In genomic region chr17:17235212-17236174, GRCh38 we compare ENCODE assay signal across 7 cellular contexts. TPM values are rescaled to one million over a fixed set of nuclear protein-coding genes. Genes with fewer than 3 reads are reported as not detected.
DNase-seq lines count a peak whose midpoint lies in the region; ATAC-seq, FAIRE-seq and TF ChIP-seq lines count a peak whose summit lies in the region.

No MANE protein-coding gene starts in this region.

- H2AFZ ChIP-seq in PC-3 (ENCODE audit: low read length), result peak overlapping the region; percentile 1; the same call in 1 of the 2 replicates

- peaks cover 24% of the 10 kb centered on the region for H3K36me3 Mint-ChIP-seq in endodermal cell (ENCODE audit: low read depth)
- H3K36me3 Mint-ChIP-seq in nephron progenitor cell (ENCODE audit: low read depth), result peaks cover 9% of the 10 kb centered on the region

- CTCF ChIA-PET in PC-3 (lab: Charles Lee), result no interaction called here

- H3K27me3 Mint-ChIP-seq in endodermal cell (ENCODE audit: insufficient read depth) (no peaks in the 10 kb centered on the region), nephron progenitor cell (ENCODE audit: low read depth, poor library complexity) (peaks cover 6% of the 10 kb centered on the region)

- peak; percentile 24 for FAIRE-seq in GM12892 (lab: Jason Lieb, UNC)

- H3K79me2 ChIP-seq in PC-3 (ENCODE audit: low read length), result peaks cover 48% of the 10 kb centered on the region

- H3K4me1 Mint-ChIP-seq in endodermal cell (peaks cover 14% of the 10 kb centered on the region), nephron progenitor cell (peaks cover 39% of the 10 kb centered on the region)

- POLR2A ChIA-PET in PC-3 (lab: Charles Lee; ENCODE audit: unreplicated experiment), result interaction anchor here (0.6 kb wide), 2 partner anchors 11 to 46 kb away, joined by 3 to 7 read pairs; partner anchors contain the start of gene COPS3

- BruUV-seq in PC-3 (replicated peaks; lab: Mats Ljungman, UMichigan), result no TSS peak

- H3K27me3 ChIP-seq in PC-3 (ENCODE audit: low read length) (no peaks in the 10 kb centered on the region), endodermal cell (ENCODE audit: control insufficient read depth, insufficient read depth, low read length, poor library complexity, severe bottlenecking) (no peaks in the 10 kb centered on the region)

- H3K4me1 ChIP-seq in PC-3 (ENCODE audit: insufficient read depth, low read length) (peaks cover 11% of the 10 kb centered on the region), endodermal cell (ENCODE audit: control insufficient read depth, insufficient read depth, low read length) (no peaks in the 10 kb centered on the region)

- H3K4me2 ChIP-seq in PC-3 (ENCODE audit: low read length), result peak overlapping the region; percentile 97

- no peak for TF ChIP-seq CTCF in PC-3 (conservative IDR thresholded peaks at IDR 0.05; ENCODE audit: low read depth, low read length)
- no peak for TF ChIP-seq CTCF in endodermal cell (conservative IDR thresholded peaks at IDR 0.05)
- TF ChIP-seq CTCF in nephron progenitor cell (IDR thresholded peaks at IDR 0.05), result no peak

- peak; percentile 20 for ATAC-seq in PC-3
- no peak for ATAC-seq in HG03342 (IDR thresholded peaks at IDR 0.05; ENCODE audit: unreplicated experiment)

- H3K27ac Mint-ChIP-seq in endodermal cell (no peak overlapping the region), nephron progenitor cell (peak overlapping the region; percentile 76)

- DNase-seq in GM12892 (ENCODE audit: insufficient read length), result no peak
- DNase-seq in PC-3, result peak; percentile 65
- no peak for DNase-seq in endodermal cell
- DNase-seq in nephron progenitor cell, result no peak
- DNase-seq in stimulated activated naive CD4-positive, alpha-beta T cell treated with Interleukin-2 at 50 U/mL for 16 hours (lab: John Stamatoyannopoulos, UW), result no peak
- no peak for DNase-seq in SW 1271 (lab: John Stamatoyannopoulos, UW)

- H3K9me3 ChIP-seq in PC-3 (ENCODE audit: low read length) (no peaks in the 10 kb centered on the region), endodermal cell (ENCODE audit: control insufficient read depth, low read length) (no peaks in the 10 kb centered on the region)

- H3K9me2 ChIP-seq in PC-3 (replicated peaks; ENCODE audit: low read length), result no peaks in the 10 kb centered on the region

- no peak for TF ChIP-seq POLR2A in GM12892 (IDR thresholded peaks at IDR 0.05; ENCODE audit: low read depth, low read length)

- peaks cover 8% of the 10 kb centered on the region; the same call in 1 of the 2 replicates for H4K20me1 ChIP-seq in PC-3 (ENCODE audit: low read length)

- H3K27ac ChIP-seq in PC-3 (ENCODE audit: low read length) (0 out of 2 replicates have a peak overlapping the region, but pooled peaks have one; percentile 0), endodermal cell (ENCODE audit: low read depth, low read length) (no peak overlapping the region)

- WGBS in endodermal cell (ENCODE audit: insufficient coverage in 1 of 2, insufficient read length in 1 of 2), 2 experiments, result 84 to 85% methylated on average over 15 to 19 of the region's 19 CpGs

- H3F3A ChIP-seq in PC-3 (ENCODE audit: low read length, unreplicated experiment), result no peaks in the 10 kb centered on the region

- H3K4me3 ChIP-seq in PC-3 (ENCODE audit: low read length) (peak overlapping the region; percentile 93), endodermal cell (ENCODE audit: low read length) (peak overlapping the region; percentile 92)

- peak overlapping the region; percentile 12; the same call in 1 of the 2 replicates for H3K9ac ChIP-seq in PC-3 (ENCODE audit: low read length)
- peak overlapping the region; percentile 100 for H3K9ac ChIP-seq in endodermal cell (ENCODE audit: extremely low read depth, low read length, poor library complexity, severe bottlenecking)

- intact Hi-C loops in PC-3 (cut with micrococcal nuclease), result loop anchor here (2.0 to 5.0 kb wide), 2 partner anchors 47 to 85 kb away; partner anchors contain the start of gene COPS3

- H3K36me3 ChIP-seq in PC-3 (ENCODE audit: low read depth, low read length) (peaks cover 3% of the 10 kb centered on the region; the same call in 1 of the 2 replicates), endodermal cell (ENCODE audit: control insufficient read depth, insufficient read depth, low read length) (peaks cover 22% of the 10 kb centered on the region)

- no peaks in the 10 kb centered on the region for H3K9me3 Mint-ChIP-seq in endodermal cell
- no peaks in the 10 kb centered on the region for H3K9me3 Mint-ChIP-seq in nephron progenitor cell

- H3K4me3 Mint-ChIP-seq in endodermal cell (peak overlapping the region; percentile 94), nephron progenitor cell (peak overlapping the region; percentile 91)

RNA-seq across cellular contexts. Expression of gene FLCN, which starts 1.5 kb away (rescaled TPM):
- 17.6 TPM for polyA plus RNA-seq in GM12892 (2012; ENCODE audit: missing spikeins)
- total RNA-seq in PC-3 (2014; rRNA removed), result 30.6 and 30.8 TPM in 2 replicates
- 10 to 100 TPM; 41.8 to 47.2 TPM for total RNA-seq in endodermal cell
- 22.6 TPM for polyA plus RNA-seq in endodermal cell (2013, experiment 1 of 2)
- polyA plus RNA-seq in endodermal cell (2013, experiment 2 of 2), result 19.6 TPM

RNA-seq across cellular contexts. Expression of gene PLD6, which starts 29.4 kb away (rescaled TPM):
- 10.2 TPM for polyA plus RNA-seq in GM12892 (2012; ENCODE audit: missing spikeins)
- 11.6 and 18.0 TPM in 2 replicates for total RNA-seq in PC-3 (2014; rRNA removed)
- total RNA-seq in endodermal cell, result 1 to 10 TPM in 1 of 2 donors, under 1 TPM in 1; 0.42 to 1.5 TPM
- polyA plus RNA-seq in endodermal cell (2013, experiment 1 of 2), result 1.6 TPM
- polyA plus RNA-seq in endodermal cell (2013, experiment 2 of 2), result 1.5 TPM

RNA-seq across cellular contexts. Expression of gene COPS3, which starts 45.6 kb away (rescaled TPM):
- 83.9 TPM for polyA plus RNA-seq in GM12892 (2012; ENCODE audit: missing spikeins)
- total RNA-seq in PC-3 (2014; rRNA removed) (178 and 205 TPM in 2 replicates), endodermal cell (10 to 100 TPM; 63.1 to 67.5 TPM)
- polyA plus RNA-seq in endodermal cell (2013, experiment 1 of 2), result 92.4 TPM
- 91.0 TPM for polyA plus RNA-seq in endodermal cell (2013, experiment 2 of 2)
